Comparison of ENCODE assay signal across 8 cellular contexts in genomic region chr3:138186216-138186615, GRCh38. TPM values are rescaled to one million over a fixed set of nuclear protein-coding genes. Genes with fewer than 3 reads are reported as not detected.
DNase-seq lines count a peak whose midpoint lies in the region; ATAC-seq, FAIRE-seq and TF ChIP-seq lines count a peak whose summit lies in the region.

No MANE protein-coding gene starts in this region.

- H3K4me2 ChIP-seq in HepG2 (ENCODE audit: low read depth, low read length): peak overlapping the region; percentile 93

- peaks cover 20% of the 10 kb centered on the region for H3K27me3 Mint-ChIP-seq in activated T-helper 2 cell treated with anti-CD3 and anti-CD28 coated beads, Interferon-gamma antibody, Interleukin-2, Interleukin-4, amounts not matched to agents 10 μg/mL and 5 μg/mL and 100 μg/mL, durations not matched to agents 14 hours and 24 hours and 36 hours (ENCODE audit: low read depth)

- in situ Hi-C loops in HepG2 (cut with HindIII; ENCODE audit: extremely low pct_ligation_motif_present, low pct_unique_long_range_greater_than_20kb): loop anchor here (10.0 kb wide), 1 partner anchor 139 kb away; the partner anchor contains the start of gene NME9

- no peak for TF ChIP-seq RAD21 in HepG2 (CRISPR knock-in tag; IDR thresholded peaks at IDR 0.05)

- peak overlapping the region; percentile 90 for H3K4me3 Mint-ChIP-seq in activated T-helper 2 cell treated with anti-CD3 and anti-CD28 coated beads, Interferon-gamma antibody, Interleukin-2, Interleukin-4, amounts not matched to agents 10 μg/mL and 5 μg/mL and 100 μg/mL, durations not matched to agents 14 hours and 24 hours and 36 hours (ENCODE audit: low read depth)

- H3K36me3 ChIP-seq in HepG2 (replicated peaks in 1 of 2; ENCODE audit: control insufficient read depth in 1 of 2, insufficient read depth in 2 of 2, low read length in 2 of 2) (no peaks in the 10 kb centered on the region), right lobe of liver (no peaks in the 10 kb centered on the region), left lung (peaks cover 0 to 4% of the 10 kb centered on the region in 2 donors), urinary bladder (ENCODE audit: insufficient read depth) (no peaks in the 10 kb centered on the region), pancreas (no peaks in the 10 kb centered on the region)

- WGBS in HepG2 (ENCODE audit: low lambda C conversion rate): 0% methylated on average over 2 of the region's 2 CpGs
- WGBS in right lobe of liver (ENCODE audit: insufficient coverage, low coverage, low lambda C conversion rate, missing lambda C conversion rate): 55% methylated on average over 2 of the region's 2 CpGs
- WGBS in urinary bladder: 75% methylated on average over 2 of the region's 2 CpGs
- WGBS in pancreas, 2 donors: 67 to 72% methylated on average over 2 of the region's 2 CpGs

- peaks cover 24% of the 10 kb centered on the region for H3K4me1 Mint-ChIP-seq in activated T-helper 2 cell treated with anti-CD3 and anti-CD28 coated beads, Interferon-gamma antibody, Interleukin-2, Interleukin-4, amounts not matched to agents 10 μg/mL and 5 μg/mL and 100 μg/mL, durations not matched to agents 14 hours and 24 hours and 36 hours (ENCODE audit: low read depth)

- peaks cover 9% of the 10 kb centered on the region for H3K36me3 Mint-ChIP-seq in activated T-helper 2 cell treated with anti-CD3 and anti-CD28 coated beads, Interferon-gamma antibody, Interleukin-2, Interleukin-4, amounts not matched to agents 10 μg/mL and 5 μg/mL and 100 μg/mL, durations not matched to agents 14 hours and 24 hours and 36 hours (ENCODE audit: low read depth)

- no peak for TF ChIP-seq POLR2A in HepG2 (IDR thresholded peaks at IDR 0.05; ENCODE audit: insufficient read depth in 1 of 2, low read depth in 2 of 2, low read length in 2 of 2)
- TF ChIP-seq POLR2A in right lobe of liver (IDR thresholded peaks at IDR 0.05): no peak

- POLR2A ChIA-PET in HepG2 (lab: Yijun Ruan, JAX): interaction anchor here (1.3 to 3.4 kb wide), 3 partner anchors 11 to 408 kb away, joined by 3 to 39 read pairs (median 4); partner anchors contain the start of genes CEP70, DBR1 and DZIP1L

- H3K27me3 ChIP-seq in HepG2 (ENCODE audit: control insufficient read depth in 1 of 2, insufficient read depth in 2 of 2, low read length in 2 of 2): peaks cover 0 to 4% of the 10 kb centered on the region in 2 experiments; a peak in 3 of 5 replicates
- H3K27me3 ChIP-seq in right lobe of liver: no peaks in the 10 kb centered on the region
- peaks cover 0 to 13% of the 10 kb centered on the region in 2 donors for H3K27me3 ChIP-seq in left lung
- H3K27me3 ChIP-seq in pancreas: no peaks in the 10 kb centered on the region

- DNase-seq in HepG2 (ENCODE audit: low spot score): no peak
- no peak for DNase-seq in right lobe of liver
- no peak for DNase-seq in activated T-helper 2 cell treated with anti-CD3 and anti-CD28 coated beads, Interferon-gamma antibody, Interleukin-2, Interleukin-4, amounts not matched to agents 10 μg/mL and 5 μg/mL and 100 μg/mL, durations not matched to agents 14 hours and 24 hours and 36 hours (ENCODE audit: low spot score)
- DNase-seq in left lung: no peak
- no peak for DNase-seq in pancreas
- no peak for DNase-seq in DMS 273 treated with DMSO at 0.1 percent for 48 hours (lab: John Stamatoyannopoulos, UW)

- H3K27ac ChIP-seq in HepG2 (ENCODE audit: extremely low read length, insufficient read depth, low read length) (no peak overlapping the region), right lobe of liver (no peak overlapping the region), left lung (no peak overlapping the region), urinary bladder (ENCODE audit: low read depth) (no peak overlapping the region), pancreas (peak overlapping the region in 1 of 4 donors; percentile 93)

- peaks cover 10% of the 10 kb centered on the region; the same call in 1 of the 2 replicates for H4K20me1 ChIP-seq in HepG2 (ENCODE audit: insufficient read depth, low read length)

- peak overlapping the region; percentile 87 to 97 (median 91) for H3K4me3 ChIP-seq in HepG2 (replicated peaks in 1 of 3; ENCODE audit: insufficient read depth in 1 of 3, low read depth in 2 of 3, low read length in 3 of 3)
- peak overlapping the region in 1 of 3 donors; percentile 93 for H3K4me3 ChIP-seq in right lobe of liver
- peak overlapping the region; percentile 83 to 92 for H3K4me3 ChIP-seq in left lung
- peak overlapping the region; percentile 87 for H3K4me3 ChIP-seq in urinary bladder (ENCODE audit: low read depth, low read length)
- H3K4me3 ChIP-seq in pancreas: peak overlapping the region in 1 of 4 donors; percentile 90

- intact Hi-C loops in HepG2 (cut with micrococcal nuclease; ENCODE audit: unreplicated experiment) (loop anchor here (5.0 to 10.0 kb wide), 2 partner anchors 161 to 239 kb away; partner anchors contain the start of gene MRAS), right lobe of liver (cut with DNase I) (no loop called here), left lung (cut with DNase I) (no loop called here), pancreas (cut with DNase I) (no loop called here)
- intact Hi-C loops in activated T-helper 2 cell treated with anti-CD3 and anti-CD28 coated beads, Interferon-gamma antibody, Interleukin-2, Interleukin-4, amounts not matched to agents 10 μg/mL and 5 μg/mL and 100 μg/mL, durations not matched to agents 14 hours and 24 hours and 36 hours (cut with micrococcal nuclease): loop anchor here (2.0 to 10.0 kb wide), 7 partner anchors 36 to 729 kb away; partner anchors contain the start of genes CEP70, ESYT3 and PIK3CB

- no peaks in the 10 kb centered on the region for H3K9me3 ChIP-seq in HepG2 (ENCODE audit: low read length)
- H3K9me3 ChIP-seq in right lobe of liver: no peaks in the 10 kb centered on the region
- H3K9me3 ChIP-seq in left lung: no peaks in the 10 kb centered on the region
- H3K9me3 ChIP-seq in pancreas: no peaks in the 10 kb centered on the region

- H3K79me2 ChIP-seq in HepG2 (ENCODE audit: insufficient read depth, low read length): peaks cover 40% of the 10 kb centered on the region

- no peaks in the 10 kb centered on the region for H3K9me3 Mint-ChIP-seq in activated T-helper 2 cell treated with anti-CD3 and anti-CD28 coated beads, Interferon-gamma antibody, Interleukin-2, Interleukin-4, amounts not matched to agents 10 μg/mL and 5 μg/mL and 100 μg/mL, durations not matched to agents 14 hours and 24 hours and 36 hours

- no peak for TF ChIP-seq CTCF in HepG2 (CRISPR knock-in tag; IDR thresholded peaks at IDR 0.05)
- TF ChIP-seq CTCF in right lobe of liver (IDR thresholded peaks at IDR 0.05): no peak
- TF ChIP-seq CTCF in left lung (IDR thresholded peaks at IDR 0.05): no peak
- TF ChIP-seq CTCF in pancreas (IDR thresholded peaks at IDR 0.05): no peak

- no peak for TF ChIP-seq EP300 in HepG2 (IDR thresholded peaks at IDR 0.05; ENCODE audit: low read depth in 2 of 2, low read length in 2 of 2)
- TF ChIP-seq EP300 in HepG2 (CRISPR knock-in tag; IDR thresholded peaks at IDR 0.05; ENCODE audit: borderline replicate concordance): no peak

- CTCF ChIA-PET in HepG2 (lab: Yijun Ruan, JAX; ENCODE audit: low intra/inter-chr PET ratio, low total read pairs): no interaction called here

- peak overlapping the region; percentile 97 for H2AFZ ChIP-seq in HepG2 (ENCODE audit: low read length)

- peak overlapping the region; percentile 93 for H3K9ac ChIP-seq in HepG2 (ENCODE audit: insufficient read depth, low read depth, low read length)

- BruUV-seq in HepG2 (replicated peaks; lab: Mats Ljungman, UMichigan): no TSS peak

- H3K4me1 ChIP-seq in HepG2 (ENCODE audit: insufficient read depth, low read length) (peaks cover 53% of the 10 kb centered on the region), right lobe of liver (peaks cover 0 to 7% (median 0%) of the 10 kb centered on the region in 4 donors), left lung (peaks cover 6 to 37% of the 10 kb centered on the region in 2 donors), urinary bladder (ENCODE audit: insufficient read depth) (no peaks in the 10 kb centered on the region), pancreas (peaks cover 0 to 20% (median 11%) of the 10 kb centered on the region in 3 donors)

- ATAC-seq in HepG2 (peak; percentile 16), right lobe of liver (no peak), left lung (peak; percentile 35), pancreas (no peak), HG03097 (IDR thresholded peaks at IDR 0.05; ENCODE audit: low FRiP score, unreplicated experiment) (no peak)

- H3K27ac Mint-ChIP-seq in activated T-helper 2 cell treated with anti-CD3 and anti-CD28 coated beads, Interferon-gamma antibody, Interleukin-2, Interleukin-4, amounts not matched to agents 10 μg/mL and 5 μg/mL and 100 μg/mL, durations not matched to agents 14 hours and 24 hours and 36 hours: no peak overlapping the region

- no peak for FAIRE-seq in HepG2 (lab: Jason Lieb, UNC)
- no peak for FAIRE-seq in pancreas (lab: Jason Lieb, UNC)

RNA-seq across cellular contexts. Expression of gene ARMC8, which starts 0.9 kb away (rescaled TPM):
- total RNA-seq in HepG2 (2016; rRNA removed; fragmentation: Illumina TruSeq; extraction: Trizol) (38.9 and 48.9 TPM in 2 replicates), right lobe of liver (10 to 100 TPM; 15.5 to 24.6 (median 18.6) TPM), left lung (10 to 100 TPM; 37.1 to 50.6 TPM), urinary bladder (83.3 TPM), pancreas (10 to 100 TPM; 15.4 to 21.1 (median 18.6) TPM)
- total RNA-seq in HepG2 (2016; cell fraction: cytosol; rRNA removed; fragmentation: Illumina TruSeq; extraction: Trizol; ENCODE audit: low read depth): 18.2 and 23.7 TPM in 2 replicates
- 43.7 and 56.0 TPM in 2 replicates for total RNA-seq in HepG2 (2016; cell fraction: insoluble cytoplasmic fraction; rRNA removed; fragmentation: Illumina TruSeq; extraction: Trizol)
- total RNA-seq in HepG2 (2016; cell fraction: membrane; rRNA removed; fragmentation: Illumina TruSeq; extraction: Trizol): 24.2 and 24.4 TPM in 2 replicates
- 70.4 and 70.9 TPM in 2 replicates for total RNA-seq in HepG2 (2016; cell fraction: nucleus; rRNA removed; fragmentation: Illumina TruSeq; extraction: Trizol)
- polyA plus RNA-seq in HepG2 (2011; rRNA removed) (50.7 and 55.3 TPM in 2 replicates), urinary bladder (33.0 TPM), pancreas (10 to 100 TPM in 1 of 2 donors, 1 to 10 TPM in 1; 7.6 to 14.4 TPM)
- 22.8 and 25.0 TPM in 2 replicates for polyA plus RNA-seq in HepG2 (2011; cell fraction: cytosol; rRNA removed)
- polyA plus RNA-seq in HepG2 (2011; cell fraction: nucleus; rRNA removed): 65.8 and 93.8 TPM in 2 replicates
- 19.5 and 22.5 TPM in 2 replicates for polyA plus RNA-seq in HepG2 (2012)
- 3.6 and 3.9 TPM in 2 replicates for polyA plus RNA-seq in HepG2 (2016; cell fraction: cytosol; fragmentation: Illumina TruSeq; extraction: Trizol; ENCODE audit: low read depth)
- 35.8 and 49.4 TPM in 2 replicates for polyA plus RNA-seq in HepG2 (2016; cell fraction: insoluble cytoplasmic fraction; fragmentation: Illumina TruSeq; extraction: Trizol; ENCODE audit: low read depth)
- polyA plus RNA-seq in HepG2 (2016; cell fraction: membrane; fragmentation: Illumina TruSeq; extraction: Trizol; ENCODE audit: low read depth): 7.3 and 8.2 TPM in 2 replicates
- 36.5 and 48.8 TPM in 2 replicates for polyA plus RNA-seq in HepG2 (2016; cell fraction: nucleus; fragmentation: Illumina TruSeq; extraction: Trizol; ENCODE audit: insufficient read depth, low read depth)
- polyA minus RNA-seq in HepG2 (2011; rRNA and poly(A)+ RNA removed; ENCODE audit: low replicate concordance): 194 and 251 TPM in 2 replicates
- 31.1 and 35.2 TPM in 2 replicates for polyA minus RNA-seq in HepG2 (2011; cell fraction: cytosol; rRNA and poly(A)+ RNA removed)
- 121 and 148 TPM in 2 replicates for polyA minus RNA-seq in HepG2 (2011; cell fraction: nucleus; rRNA and poly(A)+ RNA removed)
- 39.8 and 40.6 TPM in 2 replicates for total RNA-seq in activated T-helper 2 cell treated with anti-CD3 and anti-CD28 coated beads, Interferon-gamma antibody, Interleukin-2, Interleukin-4, amounts not matched to agents 10 μg/mL and 5 μg/mL and 100 μg/mL, durations not matched to agents 14 hours and 24 hours and 36 hours

RNA-seq across cellular contexts. Expression of gene DBR1, which starts 11.5 kb away (rescaled TPM):
- 16.7 and 22.7 TPM in 2 replicates for total RNA-seq in HepG2 (2016; rRNA removed; fragmentation: Illumina TruSeq; extraction: Trizol)
- total RNA-seq in HepG2 (2016; cell fraction: cytosol; rRNA removed; fragmentation: Illumina TruSeq; extraction: Trizol; ENCODE audit: low read depth): 1.6 and 1.9 TPM in 2 replicates
- 18.0 and 23.8 TPM in 2 replicates for total RNA-seq in HepG2 (2016; cell fraction: insoluble cytoplasmic fraction; rRNA removed; fragmentation: Illumina TruSeq; extraction: Trizol)
- total RNA-seq in HepG2 (2016; cell fraction: membrane; rRNA removed; fragmentation: Illumina TruSeq; extraction: Trizol): 4.4 and 5.9 TPM in 2 replicates
- total RNA-seq in HepG2 (2016; cell fraction: nucleus; rRNA removed; fragmentation: Illumina TruSeq; extraction: Trizol): 8.9 and 12.6 TPM in 2 replicates
- 6.1 and 6.4 TPM in 2 replicates for polyA plus RNA-seq in HepG2 (2011; rRNA removed)
- 4.3 and 5.6 TPM in 2 replicates for polyA plus RNA-seq in HepG2 (2011; cell fraction: cytosol; rRNA removed)
- polyA plus RNA-seq in HepG2 (2011; cell fraction: nucleus; rRNA removed): 3.2 and 6.3 TPM in 2 replicates
- 4.5 and 6.3 TPM in 2 replicates for polyA plus RNA-seq in HepG2 (2012)
- polyA plus RNA-seq in HepG2 (2016; cell fraction: cytosol; fragmentation: Illumina TruSeq; extraction: Trizol; ENCODE audit: low read depth): 0.51 and 0.66 TPM in 2 replicates
- 17.7 and 18.8 TPM in 2 replicates for polyA plus RNA-seq in HepG2 (2016; cell fraction: insoluble cytoplasmic fraction; fragmentation: Illumina TruSeq; extraction: Trizol; ENCODE audit: low read depth)
- polyA plus RNA-seq in HepG2 (2016; cell fraction: membrane; fragmentation: Illumina TruSeq; extraction: Trizol; ENCODE audit: low read depth): 1.5 and 1.8 TPM in 2 replicates
- 11.3 and 15.7 TPM in 2 replicates for polyA plus RNA-seq in HepG2 (2016; cell fraction: nucleus; fragmentation: Illumina TruSeq; extraction: Trizol; ENCODE audit: insufficient read depth, low read depth)
- 4.2 and 5.9 TPM in 2 replicates for polyA minus RNA-seq in HepG2 (2011; rRNA and poly(A)+ RNA removed; ENCODE audit: low replicate concordance)
- 4.1 and 5.1 TPM in 2 replicates for polyA minus RNA-seq in HepG2 (2011; cell fraction: cytosol; rRNA and poly(A)+ RNA removed)
- 6.6 and 7.7 TPM in 2 replicates for polyA minus RNA-seq in HepG2 (2011; cell fraction: nucleus; rRNA and poly(A)+ RNA removed)
- total RNA-seq in right lobe of liver: 1 to 10 TPM; 3.2 to 6.1 (median 4.6) TPM
- 22.0 and 22.3 TPM in 2 replicates for total RNA-seq in activated T-helper 2 cell treated with anti-CD3 and anti-CD28 coated beads, Interferon-gamma antibody, Interleukin-2, Interleukin-4, amounts not matched to agents 10 μg/mL and 5 μg/mL and 100 μg/mL, durations not matched to agents 14 hours and 24 hours and 36 hours
- 10 to 100 TPM; 16.7 to 17.7 TPM for total RNA-seq in left lung
- total RNA-seq in urinary bladder: 25.8 TPM
- polyA plus RNA-seq in urinary bladder: 11.3 TPM
- total RNA-seq in pancreas: 10 to 100 TPM in 1 of 6 donors, 1 to 10 TPM in 5; 4.3 to 12.2 (median 6.3) TPM
- polyA plus RNA-seq in pancreas: 1 to 10 TPM; 3.5 to 7.6 TPM

RNA-seq across cellular contexts. Expression of gene A4GNT, which starts 54.0 kb away (rescaled TPM):
- not detected in 2 replicates for total RNA-seq in HepG2 (2016; rRNA removed; fragmentation: Illumina TruSeq; extraction: Trizol)
- not detected in 2 replicates for total RNA-seq in HepG2 (2016; cell fraction: cytosol; rRNA removed; fragmentation: Illumina TruSeq; extraction: Trizol; ENCODE audit: low read depth)
- not detected in 2 replicates for total RNA-seq in HepG2 (2016; cell fraction: insoluble cytoplasmic fraction; rRNA removed; fragmentation: Illumina TruSeq; extraction: Trizol)
- not detected in 2 replicates for total RNA-seq in HepG2 (2016; cell fraction: membrane; rRNA removed; fragmentation: Illumina TruSeq; extraction: Trizol)
- total RNA-seq in HepG2 (2016; cell fraction: nucleus; rRNA removed; fragmentation: Illumina TruSeq; extraction: Trizol): not detected in 2 replicates
- not detected in 2 replicates for polyA plus RNA-seq in HepG2 (2011; rRNA removed)
- not detected in 2 replicates for polyA plus RNA-seq in HepG2 (2011; cell fraction: cytosol; rRNA removed)
- polyA plus RNA-seq in HepG2 (2011; cell fraction: nucleus; rRNA removed): not detected in 2 replicates
- polyA plus RNA-seq in HepG2 (2012): not detected in 2 replicates
- not detected in 2 replicates for polyA plus RNA-seq in HepG2 (2016; cell fraction: cytosol; fragmentation: Illumina TruSeq; extraction: Trizol; ENCODE audit: low read depth)
- not detected in 2 replicates for polyA plus RNA-seq in HepG2 (2016; cell fraction: insoluble cytoplasmic fraction; fragmentation: Illumina TruSeq; extraction: Trizol; ENCODE audit: low read depth)
- not detected in 2 replicates for polyA plus RNA-seq in HepG2 (2016; cell fraction: membrane; fragmentation: Illumina TruSeq; extraction: Trizol; ENCODE audit: low read depth)
- polyA plus RNA-seq in HepG2 (2016; cell fraction: nucleus; fragmentation: Illumina TruSeq; extraction: Trizol; ENCODE audit: insufficient read depth, low read depth): not detected in 2 replicates
- not detected in 2 replicates for polyA minus RNA-seq in HepG2 (2011; rRNA and poly(A)+ RNA removed; ENCODE audit: low replicate concordance)
- polyA minus RNA-seq in HepG2 (2011; cell fraction: cytosol; rRNA and poly(A)+ RNA removed): not detected in 2 replicates
- polyA minus RNA-seq in HepG2 (2011; cell fraction: nucleus; rRNA and poly(A)+ RNA removed): not detected in 2 replicates
- not detected for total RNA-seq in right lobe of liver
- not detected in 2 replicates for total RNA-seq in activated T-helper 2 cell treated with anti-CD3 and anti-CD28 coated beads, Interferon-gamma antibody, Interleukin-2, Interleukin-4, amounts not matched to agents 10 μg/mL and 5 μg/mL and 100 μg/mL, durations not matched to agents 14 hours and 24 hours and 36 hours
- total RNA-seq in left lung: not detected
- total RNA-seq in urinary bladder: not detected
- not detected for polyA plus RNA-seq in urinary bladder
- 1 to 10 TPM in 4 of 6 donors, under 1 TPM in 2; 0.47 to 2.0 (median 1.1) TPM for total RNA-seq in pancreas
- 1 to 10 TPM in 1 of 2 donors, under 1 TPM in 1; 0.34 to 1.2 TPM for polyA plus RNA-seq in pancreas

Comparison
In these comparisons a context has a peak if more than half of its experiments do, and no peak if none do; other contexts are left out.
1. ATAC-seq: peak in HepG2 (single experiment) and left lung (single experiment); none in right lobe of liver (0 of 4), pancreas (0 of 4) and HG03097 (single experiment).
2. intact Hi-C loops: an anchor here in HepG2 (5.0 to 10.0 kb wide) and activated T-helper 2 cell treated with anti-CD3 and anti-CD28 coated beads, Interferon-gamma antibody, Interleukin-2, Interleukin-4, amounts not matched to agents 10 μg/mL and 5 μg/mL and 100 μg/mL, durations not matched to agents 14 hours and 24 hours and 36 hours (2.0 to 10.0 kb wide); none called in right lobe of liver, left lung and pancreas.